ENCODE assay signal across 14 cellular contexts in the genomic region with DNA sequence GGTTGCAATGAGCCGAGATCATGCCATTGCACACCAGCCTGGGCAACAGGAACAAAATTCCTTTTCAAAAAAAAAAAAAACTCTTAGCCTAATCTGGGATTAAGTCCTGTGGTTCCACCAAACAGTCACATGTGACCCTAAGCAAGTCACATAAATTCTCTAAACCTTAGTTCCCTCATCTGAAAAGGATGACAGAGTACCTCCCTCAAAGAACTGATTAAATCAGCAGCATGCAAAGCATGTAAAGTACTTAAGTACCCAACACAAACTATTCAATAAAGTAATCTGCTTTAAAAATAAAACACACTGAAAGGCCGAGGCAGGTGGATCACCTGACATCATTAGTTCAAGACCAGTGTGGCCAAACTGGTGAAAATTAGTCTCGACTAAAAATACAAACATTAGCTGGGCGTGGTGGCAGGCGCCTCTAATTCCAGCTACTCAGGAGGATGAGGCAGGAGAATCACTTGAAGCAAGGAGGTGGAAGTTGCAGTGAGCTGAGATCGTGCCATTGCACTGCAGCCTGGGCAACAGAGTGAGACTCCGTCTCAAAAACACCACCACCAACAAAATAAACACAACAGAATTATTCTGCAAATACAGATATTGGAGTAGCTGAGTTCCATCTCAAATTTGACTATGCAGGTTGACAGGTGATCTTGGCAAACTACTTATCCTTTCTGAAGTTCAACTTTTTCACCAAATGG. TPM values are rescaled to one million over a fixed set of nuclear protein-coding genes. Genes with fewer than 3 reads are reported as not detected.
DNase-seq lines count a peak whose midpoint lies in the region; ATAC-seq, FAIRE-seq and TF ChIP-seq lines count a peak whose summit lies in the region.
"Had no signal": no experiment of that assay in that cellular context is flagged by ENCODE, and none has a peak within 500 bp of the region (broad histone marks: within the 10 kb centered on the region; RNA-seq: fewer than 3 reads in every experiment).

No MANE protein-coding gene starts in this region.

- H3K36me3 Mint-ChIP-seq in CD8-positive, alpha-beta memory T cell: peaks cover 0 to 29% (median 1%) of the 10 kb centered on the region in 3 donors
- H3K36me3 Mint-ChIP-seq in IgD-negative memory B cell: peaks cover 3% of the 10 kb centered on the region
- peaks cover 0 to 4% (median 0%) of the 10 kb centered on the region in 3 donors for H3K36me3 Mint-ChIP-seq in immature natural killer cell

- POLR2A ChIA-PET in CD8-positive, alpha-beta memory T cell (lab: Charles Lee): interaction anchor here (0.9 kb wide), 1 partner anchor 54 kb away, joined by 3 read pairs; no protein-coding TSS in a partner anchor

- H3K9me3 ChIP-seq in CD8-positive, alpha-beta memory T cell (ENCODE audit: low read length): no peaks in the 10 kb centered on the region
- H3K9me3 ChIP-seq in aorta (ENCODE audit: control insufficient read depth, low read length): no peaks in the 10 kb centered on the region
- no peaks in the 10 kb centered on the region for H3K9me3 ChIP-seq in pancreas
- H3K9me3 ChIP-seq: gastrocnemius medialis, SJSA1 had no signal

- ATAC-seq in GM19452 (IDR thresholded peaks at IDR 0.05; ENCODE audit: unreplicated experiment) (peak; percentile 18), aorta (ENCODE audit: low FRiP score) (no peak), pancreas (no peak)
- ATAC-seq: gastrocnemius medialis had no signal

- peak overlapping the region in 3 of 8 donors; percentile 11 to 61 (median 47) for H3K27ac Mint-ChIP-seq in CD8-positive, alpha-beta memory T cell
- H3K27ac Mint-ChIP-seq in IgD-negative memory B cell: peak overlapping the region; percentile 75 to 95 (median 92)
- peak overlapping the region; percentile 70 to 85 (median 78) for H3K27ac Mint-ChIP-seq in immature natural killer cell

- H3K4me3 Mint-ChIP-seq in CD8-positive, alpha-beta memory T cell: peak overlapping the region in 5 of 7 donors; percentile 9 to 65 (median 39)
- peak overlapping the region; percentile 27 to 84 (median 60) for H3K4me3 Mint-ChIP-seq in IgD-negative memory B cell
- peak overlapping the region in 4 of 5 donors; percentile 16 to 56 (median 50) for H3K4me3 Mint-ChIP-seq in immature natural killer cell

- 78 to 85% methylated on average over 7 of the region's 7 CpGs for WGBS in aorta, 2 donors
- WGBS in pancreas, 2 donors: 75% methylated on average over 7 of the region's 7 CpGs

- peaks cover 0 to 2% of the 10 kb centered on the region in 2 donors for H3K27me3 Mint-ChIP-seq in CD8-positive, alpha-beta memory T cell
- H3K27me3 Mint-ChIP-seq in IgD-negative memory B cell (no peaks in the 10 kb centered on the region), immature natural killer cell (ENCODE audit: low read depth in 3 of 3) (peaks cover 0 to 3% (median 0%) of the 10 kb centered on the region in 3 donors)

- no peak overlapping the region for H3K27ac ChIP-seq in CD8-positive, alpha-beta memory T cell (ENCODE audit: low read depth, low read length)
- no peak overlapping the region for H3K27ac ChIP-seq in aorta (ENCODE audit: low read depth in 1 of 2, low read length in 2 of 2)
- no peak overlapping the region for H3K27ac ChIP-seq in pancreas
- H3K27ac ChIP-seq: SJSA1, skin epidermis had no signal

- TF ChIP-seq CTCF in pancreas (IDR thresholded peaks at IDR 0.05): no peak

- H3K4me3 ChIP-seq in CD8-positive, alpha-beta memory T cell (ENCODE audit: low read length): no peak overlapping the region
- H3K4me3 ChIP-seq in aorta (ENCODE audit: low read length in 2 of 2) (no peak overlapping the region), pancreas (no peak overlapping the region)
- H3K4me3 ChIP-seq: gastrocnemius medialis, SJSA1, skin epidermis had no signal

- H3K4me1 ChIP-seq in CD8-positive, alpha-beta memory T cell (ENCODE audit: insufficient read depth, low read length): peaks cover 52% of the 10 kb centered on the region
- H3K4me1 ChIP-seq in aorta (ENCODE audit: control insufficient read depth in 1 of 2, insufficient read depth in 2 of 2, low read length in 2 of 2): peaks cover 0 to 4% of the 10 kb centered on the region in 2 donors
- H3K4me1 ChIP-seq in pancreas: peaks cover 2 to 19% (median 10%) of the 10 kb centered on the region in 3 donors

- DNase-seq in CD8-positive, alpha-beta memory T cell: no peak
- DNase-seq in immature natural killer cell (no peak), aorta (no peak), DMS153 treated with DMSO at 0.1 percent for 48 hours (lab: John Stamatoyannopoulos, UW; ENCODE audit: unreplicated experiment) (no peak), pancreas (no peak), HCEC 1CT (no peak)
- DNase-seq: activated CD4-positive, alpha-beta T cell treated with anti-CD3 and anti-CD28 coated beads for 1 hour; activated T-cell treated with anti-CD3 and anti-CD28 coated beads, Interleukin-2, amount 50 U/mL, for 48 hours; gastrocnemius medialis; NCI-H2029 treated with DMSO at 0.1 percent for 48 hours had no signal

- CTCF ChIA-PET in CD8-positive, alpha-beta memory T cell (lab: Charles Lee): no interaction called here

- no peaks in the 10 kb centered on the region for H3K9me3 Mint-ChIP-seq in CD8-positive, alpha-beta memory T cell
- no peaks in the 10 kb centered on the region for H3K9me3 Mint-ChIP-seq in IgD-negative memory B cell
- H3K9me3 Mint-ChIP-seq in immature natural killer cell: no peaks in the 10 kb centered on the region

- H3K27me3 ChIP-seq in CD8-positive, alpha-beta memory T cell (ENCODE audit: insufficient read depth, low read length, poor library complexity, severe bottlenecking): no peaks in the 10 kb centered on the region
- H3K27me3 ChIP-seq in aorta (ENCODE audit: control insufficient read depth in 1 of 2, insufficient read depth in 2 of 2, low read length in 1 of 2): no peaks in the 10 kb centered on the region
- H3K27me3 ChIP-seq in pancreas: no peaks in the 10 kb centered on the region
- H3K27me3 ChIP-seq: gastrocnemius medialis, SJSA1 had no signal

- no peaks in the 10 kb centered on the region for H3K36me3 ChIP-seq in CD8-positive, alpha-beta memory T cell (ENCODE audit: insufficient read depth, low read length)
- H3K36me3 ChIP-seq in aorta (ENCODE audit: control insufficient read depth in 1 of 2, insufficient read depth in 2 of 2, low read length in 1 of 2) (no peaks in the 10 kb centered on the region), pancreas (no peaks in the 10 kb centered on the region)
- H3K36me3 ChIP-seq: gastrocnemius medialis had no signal

- intact Hi-C loops in aorta (cut with DNase I) (no loop called here), pancreas (cut with DNase I) (no loop called here)

- no peak for FAIRE-seq in pancreas (lab: Jason Lieb, UNC)

- H3K4me1 Mint-ChIP-seq in CD8-positive, alpha-beta memory T cell: peaks cover 54 to 86% (median 70%) of the 10 kb centered on the region in 3 donors
- H3K4me1 Mint-ChIP-seq in IgD-negative memory B cell (peaks cover 20 to 43% (median 39%) of the 10 kb centered on the region in 3 donors), immature natural killer cell (peaks cover 61 to 80% of the 10 kb centered on the region in 2 donors)

RNA-seq across cellular contexts. Expression of gene USP34, which starts 7.0 kb away (rescaled TPM):
- 10 to 100 TPM; 71.9 to 74.1 TPM for total RNA-seq in CD8-positive, alpha-beta memory T cell
- polyA plus RNA-seq in CD8-positive, alpha-beta memory T cell: 24.1 TPM
- polyA plus RNA-seq in IgD-negative memory B cell: 21.5 TPM
- polyA plus RNA-seq in immature natural killer cell: 10 to 100 TPM in 2 of 3 donors, 1 to 10 TPM in 1; 9.0 to 37.3 (median 16.3) TPM
- total RNA-seq in aorta: 100 to 1,000 TPM; 128 to 146 TPM
- 10 to 100 TPM; 25.2 to 54.4 TPM for polyA plus RNA-seq in aorta
- 10 to 100 TPM; 30.0 to 58.9 (median 45.1) TPM for total RNA-seq in pancreas
- polyA plus RNA-seq in pancreas: 10 to 100 TPM; 33.6 to 50.1 TPM
